In genomic region chr5:134611515-134611914, GRCh38 we compare ENCODE assay signal across 1 cellular context.
TF ChIP-seq lines count a peak whose summit lies in the region.

No MANE protein-coding gene starts in this region.

TF ChIP-seq in H1, 55 proteins besides CTCF, POLR2A, EP300 and RAD21:
- TF ChIP-seq FOSL1 (IDR thresholded peaks at IDR 0.05; ENCODE audit: insufficient read depth, low read depth, low read length) (no peak), TAF1 (IDR thresholded peaks at IDR 0.05; ENCODE audit: low read depth, low read length) (no peak)
